Comparison of ENCODE assay signal across 1 cellular context in genomic region chr11:88353835-88354496, GRCh38.
TF ChIP-seq lines count a peak whose summit lies in the region.

No MANE protein-coding gene starts in this region.

TF ChIP-seq in GM12878, 131 proteins besides CTCF, POLR2A, EP300 and RAD21 (continued from another document and continues in another):
- peak; percentile 40; the same call in 1 of the 2 replicates for TF ChIP-seq ZNF687 (IDR thresholded peaks at IDR 0.05)
- no peak for TF ChIP-seq BCLAF1 (IDR thresholded peaks at IDR 0.05)
- TF ChIP-seq ASH2L (IDR thresholded peaks at IDR 0.05; ENCODE audit: borderline replicate concordance, low read depth), result no peak
- TF ChIP-seq JUNB (IDR thresholded peaks at IDR 0.05), result peak; percentile 88
- no peak for TF ChIP-seq PAX5 (IDR thresholded peaks at IDR 0.05; ENCODE audit: borderline replicate concordance, low read depth, low read length)
- TF ChIP-seq POU2F2 (IDR thresholded peaks at IDR 0.05; ENCODE audit: borderline replicate concordance, low read depth, low read length), result peak; percentile 21; the same call in 1 of the 3 replicates
- TF ChIP-seq TCF7 (IDR thresholded peaks at IDR 0.05; ENCODE audit: borderline replicate concordance), result no peak
- no peak for TF ChIP-seq NFYA (IDR thresholded peaks at IDR 0.05; ENCODE audit: borderline replicate concordance, low read depth, low read length)
- 0 out of 2 replicates have a peak, but pooled peaks have one; percentile 9 for TF ChIP-seq PML (IDR thresholded peaks at IDR 0.05; ENCODE audit: low read length)
- peak; percentile 63 for TF ChIP-seq CUX1 (IDR thresholded peaks at IDR 0.05; ENCODE audit: insufficient replicate concordance, low read depth, low read length)
- TF ChIP-seq BRCA1 (IDR thresholded peaks at IDR 0.05; ENCODE audit: low read depth, low read length), result no peak
- no peak for TF ChIP-seq ZSCAN29 (IDR thresholded peaks at IDR 0.05)
- no peak for TF ChIP-seq RBBP5 (conservative IDR thresholded peaks at IDR 0.05)
- no peak for TF ChIP-seq BCL3 (IDR thresholded peaks at IDR 0.05; ENCODE audit: borderline replicate concordance, insufficient read depth, low read depth, low read length, poor library complexity, severe bottlenecking)
- TF ChIP-seq MXI1 (IDR thresholded peaks at IDR 0.05; ENCODE audit: low read depth, low read length), result no peak
- TF ChIP-seq PKNOX1 (IDR thresholded peaks at IDR 0.05), result 0 out of 2 replicates have a peak, but pooled peaks have one; percentile 12
- TF ChIP-seq ZNF592 (IDR thresholded peaks at IDR 0.05), result peak; percentile 74; the same call in 1 of the 2 replicates
- TF ChIP-seq NR2F1 (conservative IDR thresholded peaks at IDR 0.05), result peak; percentile 39; the same call in 1 of the 2 replicates
- peak; percentile 49; the same call in 1 of the 2 replicates for TF ChIP-seq BACH1 (IDR thresholded peaks at IDR 0.05; ENCODE audit: borderline replicate concordance)
- TF ChIP-seq MYC (IDR thresholded peaks at IDR 0.05; ENCODE audit: insufficient read depth, insufficient read length, insufficient replicate concordance, low read length, severe bottlenecking), result no peak
- no peak for TF ChIP-seq WRNIP1 (IDR thresholded peaks at IDR 0.05; ENCODE audit: borderline replicate concordance, low read depth, low read length)
- TF ChIP-seq E4F1 (IDR thresholded peaks at IDR 0.05; ENCODE audit: borderline replicate concordance, partially characterized antibody), result no peak
- TF ChIP-seq NBN (IDR thresholded peaks at IDR 0.05), result peak; percentile 27; the same call in 1 of the 2 replicates
- TF ChIP-seq MTA2 (IDR thresholded peaks at IDR 0.05; ENCODE audit: low read depth), result peak; percentile 98
- peak; percentile 50 to 52; a peak in 3 of 4 replicates for TF ChIP-seq IKZF2 (IDR thresholded peaks at IDR 0.05)
- no peak for TF ChIP-seq SPI1 (IDR thresholded peaks at IDR 0.05; ENCODE audit: borderline replicate concordance, insufficient read depth, low read depth, low read length)
